32 cellular contexts compared by ENCODE assay signal in the genomic region with DNA sequence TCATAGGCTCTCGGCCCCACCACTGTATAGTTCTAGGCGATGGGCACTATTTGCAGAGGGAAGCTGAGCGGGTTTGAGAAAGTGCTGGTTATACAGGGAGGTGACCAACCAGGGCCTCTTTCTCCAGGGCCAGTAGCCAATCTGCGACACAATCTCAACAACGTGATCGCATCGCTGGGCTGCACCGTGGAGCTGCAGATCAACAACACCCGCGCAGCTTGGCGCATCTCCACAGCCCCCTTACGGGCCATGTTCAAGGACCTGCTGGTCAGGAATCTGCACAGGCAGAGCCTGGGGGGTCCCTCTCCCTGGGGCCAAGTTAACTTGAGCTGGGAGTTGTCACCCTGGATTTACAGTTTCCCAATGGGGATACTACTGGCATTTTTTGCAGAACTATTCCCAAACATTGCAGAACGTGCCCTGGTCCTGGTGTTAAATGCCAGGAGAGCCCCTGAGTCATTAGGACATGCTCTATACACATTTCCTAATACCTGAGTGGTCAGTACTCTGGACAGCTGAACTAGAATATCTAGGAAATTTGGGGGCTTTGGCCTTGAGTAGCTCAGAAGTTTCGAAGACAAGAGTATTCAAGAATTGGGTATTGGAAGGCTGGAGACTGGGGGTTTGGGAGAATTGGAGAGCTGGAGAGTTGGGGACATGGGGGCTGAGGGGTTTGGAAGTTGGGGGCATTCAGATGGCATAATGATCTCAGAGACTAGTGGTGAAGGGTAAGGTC. TPM values are rescaled to one million over a fixed set of nuclear protein-coding genes. Genes with fewer than 3 reads are reported as not detected.
"Had no signal": no experiment of that assay in that cellular context is flagged by ENCODE, and none has a peak within 500 bp of the region (broad histone marks: within the 10 kb centered on the region; RNA-seq: fewer than 3 reads in every experiment).

No MANE protein-coding gene starts in this region.

- FAIRE-seq: astrocyte, bronchial epithelial cell had no signal

- H3K27me3 ChIP-seq: dorsolateral prefrontal cortex, esophagus muscularis mucosa, foreskin keratinocyte, gastrocnemius medialis, heart left ventricle had no signal

- H3K27ac ChIP-seq: brain microvascular endothelial cell, coronary artery, dorsolateral prefrontal cortex, esophagus muscularis mucosa, foreskin keratinocyte, gastrocnemius medialis, heart left ventricle, VCaP had no signal

- H3K36me3 ChIP-seq: brain microvascular endothelial cell, esophagus muscularis mucosa, gastrocnemius medialis, heart left ventricle had no signal

- H3K4me3 ChIP-seq: coronary artery, dorsolateral prefrontal cortex, esophagus muscularis mucosa, gastrocnemius medialis, heart left ventricle had no signal

- H3K9me3 ChIP-seq: esophagus muscularis mucosa, gastrocnemius medialis, heart left ventricle had no signal

- DNase-seq: activated B cell treated with CpG ODN at 0.5 μM for 24 hours; activated CD4-positive, alpha-beta T cell treated with anti-CD3 and anti-CD28 coated beads for 48 hours; activated CD4-positive, alpha-beta T cell treated with anti-CD3 and anti-CD28 coated beads, Interleukin-2, amount 50 U/mL, for 1 hour; activated CD4-positive, alpha-beta T cell treated with anti-CD3 and anti-CD28 coated beads, Interleukin-2, amount 50 U/mL, for 48 hours; activated CD8-positive, alpha-beta memory T cell treated with anti-CD3 and anti-CD28 coated beads for 24 hours; activated CD8-positive, alpha-beta T cell treated with anti-CD3 and anti-CD28 coated beads for 36 hours; activated gamma-delta T cell; activated naive CD4-positive, alpha-beta T cell; activated naive CD4-positive, alpha-beta T cell treated with anti-CD3 and anti-CD28 coated beads, Interleukin-2, amount 10 ng/mL, durations not matched to agents 7 days and 5 days; activated naive CD8-positive, alpha-beta T cell treated with anti-CD3 and anti-CD28 coated beads, Interleukin-2, amount 10 ng/mL, durations not matched to agents 7 days and 5 days; activated T-cell treated with anti-CD3 and anti-CD28 coated beads, Interleukin-2, amount 50 U/mL, for 4 hours; anterior cingulate cortex; brain microvascular endothelial cell; dorsolateral prefrontal cortex; effector memory CD4-positive, alpha-beta T cell; endodermal cell; erythroblast; foreskin keratinocyte; gastrocnemius medialis; glutamatergic neuron; heart left ventricle; T-helper 2 cell had no signal

- ATAC-seq: activated CD4-positive, CD25-positive, alpha-beta regulatory T cell treated with anti-CD3 and anti-CD28 coated beads, Interleukin-2, amount 50 U/mL, for 24 hours; activated CD8-positive, alpha-beta T cell treated with anti-CD3 and anti-CD28 coated beads for 36 hours; activated naive CD4-positive, alpha-beta T cell treated with anti-CD3 and anti-CD28 coated beads, Interleukin-2, amount 50 U/mL, for 72 hours; activated T-cell treated with anti-CD3 and anti-CD28 coated beads, Interleukin-2, amount 50 U/mL, for 4 hours; foreskin keratinocyte; gastrocnemius medialis; heart left ventricle had no signal

RNA-seq across cellular contexts. Expression of a gene that starts 6.9 kb away (rescaled TPM):
- total RNA-seq: activated B cell treated with CpG ODN at 0.5 μM for 24 hours; activated CD8-positive, alpha-beta T cell treated with anti-CD3 and anti-CD28 coated beads for 36 hours; activated naive CD8-positive, alpha-beta T cell treated with anti-CD3 and anti-CD28 coated beads, Interleukin-2, amount 10 ng/mL, durations not matched to agents 7 days and 5 days; activated T-cell treated with anti-CD3 and anti-CD28 coated beads, Interleukin-2, amount 50 U/mL, for 4 hours; astrocyte; bronchial epithelial cell; cardiac septum; cerebellum; endodermal cell; foreskin keratinocyte; heart left ventricle; T-helper 1 cell treated with Interleukin-12 subunit alpha and Interleukin-12 subunit beta and Interleukin-4 antibody, amounts not matched to agents 30 ng/mL and 1 ng/mL, for 36 hours had no signal
- polyA plus RNA-seq: foreskin keratinocyte, heart left ventricle had no signal

RNA-seq across cellular contexts. Expression of a gene that starts 6.9 kb away (rescaled TPM):
- total RNA-seq: cerebellum, gastrocnemius medialis had no signal
